Comparison of ENCODE assay signal across 17 cellular contexts in genomic region chr1:238772321-238772720, GRCh38.
DNase-seq lines count a peak whose midpoint lies in the region; ATAC-seq and TF ChIP-seq lines count a peak whose summit lies in the region.
"Had no signal": no experiment of that assay in that cellular context is flagged by ENCODE, and none has a peak within 500 bp of the region (broad histone marks: within the 10 kb centered on the region; RNA-seq: fewer than 3 reads in every experiment).

No MANE protein-coding gene starts in this region.

- no peak overlapping the region for H3K27ac ChIP-seq in foreskin keratinocyte
- H3K27ac ChIP-seq: C4-2B, HL-60 had no signal

- no peaks in the 10 kb centered on the region for H3K9me3 ChIP-seq in adipocyte (ENCODE audit: control insufficient read depth, low read length)

- ATAC-seq in foreskin keratinocyte (peak; percentile 53), HG02981 (IDR thresholded peaks at IDR 0.05; ENCODE audit: unreplicated experiment) (no peak), GM21367 (IDR thresholded peaks at IDR 0.05; ENCODE audit: unreplicated experiment) (no peak)
- ATAC-seq: K562 had no signal

- DNase-seq in AG10803 (ENCODE audit: low read depth) (peak; percentile 0), HS-27A (ENCODE audit: low read depth) (peak; percentile 30), adipocyte (ENCODE audit: low read depth) (peak; percentile 43), foreskin keratinocyte (peak in 1 of 2 donors; percentile 34), erythroblast (lab: John Stamatoyannopoulos, UW) (no peak)
- DNase-seq: H7, MV-4-11, NCI-H1417, NCI-H2029 treated with DMSO at 0.1 percent for 48 hours, NCI-H2171 treated with DMSO at 0.1 percent for 48 hours, NCI-H446 treated with DMSO at 0.1 percent for 48 hours, OCI-M1 had no signal

- H3K36me3 ChIP-seq in adipocyte (ENCODE audit: control insufficient read depth, insufficient read depth, low read length, severe bottlenecking) = no peaks in the 10 kb centered on the region

- H3K9ac ChIP-seq in adipocyte (ENCODE audit: low read length) = no peak overlapping the region

- no peaks in the 10 kb centered on the region for H3K4me1 ChIP-seq in adipocyte (ENCODE audit: control insufficient read depth, insufficient read depth, low read length)
- no peaks in the 10 kb centered on the region for H3K4me1 ChIP-seq in foreskin keratinocyte

- H3K4me3 ChIP-seq in AG10803 (ENCODE audit: low read length) (no peak overlapping the region), adipocyte (ENCODE audit: low read length) (no peak overlapping the region)
- H3K4me3 ChIP-seq: K562 had no signal

- no peaks in the 10 kb centered on the region for H3K27me3 ChIP-seq in adipocyte (replicated peaks; ENCODE audit: control insufficient read depth, insufficient read depth, low read length)
- no peaks in the 10 kb centered on the region for H3K27me3 ChIP-seq in foreskin keratinocyte

- TF ChIP-seq POLR2A in erythroblast (IDR thresholded peaks at IDR 0.05; ENCODE audit: low read length) = no peak

- TF ChIP-seq CTCF in AG10803 (conservative IDR thresholded peaks at IDR 0.05; ENCODE audit: low read length) (no peak), foreskin keratinocyte (conservative IDR thresholded peaks at IDR 0.05) (no peak)

Comparison
In these comparisons a context has a peak if more than half of its experiments do, and no peak if none do; other contexts are left out.
1. DNase-seq: peak in AG10803 (single experiment), HS-27A (single experiment) and adipocyte (single experiment); none in erythroblast (0 of 2).